8 cellular contexts compared by ENCODE assay signal in genomic region chr15:73632670-73633058, GRCh38. TPM values are rescaled to one million over a fixed set of nuclear protein-coding genes. Genes with fewer than 3 reads are reported as not detected.
A peak's percentile ranks its signal among the peaks of the same experiment; 100 is the strongest.
DNase-seq lines count a peak whose midpoint lies in the region; ATAC-seq lines count a peak whose summit lies in the region.

No MANE protein-coding gene starts in this region.

- H3K36me3 Mint-ChIP-seq in activated naive CD8-positive, alpha-beta T cell treated with anti-CD3 and anti-CD28 coated beads, Interleukin-2, amount 50 U/mL, for 24 hours (ENCODE audit: low read depth): no peaks in the 10 kb centered on the region

- H3K27me3 Mint-ChIP-seq in activated naive CD8-positive, alpha-beta T cell treated with anti-CD3 and anti-CD28 coated beads, Interleukin-2, amount 50 U/mL, for 24 hours: peaks cover 11% of the 10 kb centered on the region
- H3K27me3 Mint-ChIP-seq in stimulated activated naive CD8-positive, alpha-beta T cell treated with anti-CD3 and anti-CD28 coated beads, Interleukin-15, amount 100 ng/mL, for 72 hours: peaks cover 13% of the 10 kb centered on the region

- H3K9me3 Mint-ChIP-seq in activated naive CD8-positive, alpha-beta T cell treated with anti-CD3 and anti-CD28 coated beads, Interleukin-2, amount 50 U/mL, for 24 hours: no peaks in the 10 kb centered on the region
- no peaks in the 10 kb centered on the region for H3K9me3 Mint-ChIP-seq in stimulated activated naive CD8-positive, alpha-beta T cell treated with anti-CD3 and anti-CD28 coated beads, Interleukin-15, amount 100 ng/mL, for 72 hours

- H3K4me1 Mint-ChIP-seq in activated naive CD8-positive, alpha-beta T cell treated with anti-CD3 and anti-CD28 coated beads, Interleukin-2, amount 50 U/mL, for 24 hours: peaks cover 69% of the 10 kb centered on the region
- peaks cover 63% of the 10 kb centered on the region for H3K4me1 Mint-ChIP-seq in stimulated activated naive CD8-positive, alpha-beta T cell treated with anti-CD3 and anti-CD28 coated beads, Interleukin-15, amount 100 ng/mL, for 72 hours

- H3K27ac Mint-ChIP-seq in activated naive CD8-positive, alpha-beta T cell treated with anti-CD3 and anti-CD28 coated beads, Interleukin-2, amount 50 U/mL, for 24 hours: peak overlapping the region; percentile 55
- peak overlapping the region; percentile 54 to 57 for H3K27ac Mint-ChIP-seq in stimulated activated naive CD8-positive, alpha-beta T cell treated with anti-CD3 and anti-CD28 coated beads, Interleukin-15, amount 100 ng/mL, for 72 hours

- peak overlapping the region; percentile 86 for H3K4me3 Mint-ChIP-seq in activated naive CD8-positive, alpha-beta T cell treated with anti-CD3 and anti-CD28 coated beads, Interleukin-2, amount 50 U/mL, for 24 hours
- peak overlapping the region; percentile 86 to 89 for H3K4me3 Mint-ChIP-seq in stimulated activated naive CD8-positive, alpha-beta T cell treated with anti-CD3 and anti-CD28 coated beads, Interleukin-15, amount 100 ng/mL, for 72 hours

- peak overlapping the region; percentile 83 for H3K4me3 ChIP-seq in iPS-11a (ENCODE audit: low read depth, low read length)

- ATAC-seq in GM19397 (IDR thresholded peaks at IDR 0.05; ENCODE audit: unreplicated experiment) (peak; percentile 2), HG03460 (IDR thresholded peaks at IDR 0.05; ENCODE audit: unreplicated experiment) (peak; percentile 6)
- ATAC-seq in activated naive CD8-positive, alpha-beta T cell treated with anti-CD3 and anti-CD28 coated beads, Interleukin-2, amount 50 U/mL, for 24 hours: no peak
- peak; percentile 27 for ATAC-seq in stimulated activated naive CD8-positive, alpha-beta T cell treated with anti-CD3 and anti-CD28 coated beads, Interleukin-15, amount 100 ng/mL, for 72 hours

- DNase-seq in activated naive CD8-positive, alpha-beta T cell treated with anti-CD3 and anti-CD28 coated beads, Interleukin-2, amount 50 U/mL, for 24 hours: no peak
- peak in 1 of 2 donors; percentile 37 for DNase-seq in stimulated activated naive CD8-positive, alpha-beta T cell treated with anti-CD3 and anti-CD28 coated beads, Interleukin-15, amount 100 ng/mL, for 72 hours
- DNase-seq in occipital lobe (lab: John Stamatoyannopoulos, UW) (no peak), NCI-H510A (lab: John Stamatoyannopoulos, UW) (no peak), Kasumi-1 (lab: John Stamatoyannopoulos, UW) (no peak)

RNA-seq across cellular contexts. Expression of gene NPTN, which starts 0.5 kb away (rescaled TPM):
- 86.1 TPM for total RNA-seq in occipital lobe

RNA-seq across cellular contexts. Expression of gene CD276, which starts 51.5 kb away (rescaled TPM):
- 24.5 TPM for total RNA-seq in occipital lobe
